ENCODE assay signal across 23 cellular contexts in genomic region chr10:120371856-120372255, GRCh38.
"Had no signal": no experiment of that assay in that cellular context is flagged by ENCODE, and none has a peak within 500 bp of the region (broad histone marks: within the 10 kb centered on the region; RNA-seq: fewer than 3 reads in every experiment).

No MANE protein-coding gene starts in this region.

- DNase-seq: colonic mucosa; cortex of kidney; dermis blood vessel endothelial cell; dorsolateral prefrontal cortex; effector CD4-positive, alpha-beta T cell; effector CD8-positive, alpha-beta T cell; effector memory CD4-positive, alpha-beta T cell; effector memory CD8-positive, alpha-beta T cell; endodermal cell; erythroblast; esophagus squamous epithelium; foreskin fibroblast; foreskin keratinocyte; foreskin melanocyte; gastrocnemius medialis; glutamatergic neuron; heart left ventricle had no signal

- H3K9me3 Mint-ChIP-seq: dendritic cell treated with granulocyte-macrophage colony-stimulating factor and Interleukin-4, amounts not matched to agents 40 ng/mL and 50 ng/mL, for 4 days; effector memory CD8-positive, alpha-beta T cell; endodermal cell had no signal

- H3K27ac ChIP-seq: colonic mucosa, coronary artery, dorsolateral prefrontal cortex, epithelial cell of prostate, esophagus muscularis mucosa, esophagus squamous epithelium, foreskin keratinocyte, gastrocnemius medialis, gastroesophageal sphincter, heart left ventricle had no signal

- ATAC-seq: effector memory CD8-positive, alpha-beta T cell; esophagus mucosa; foreskin keratinocyte; gastrocnemius medialis; gastroesophageal sphincter; heart left ventricle had no signal

- H3K4me3 Mint-ChIP-seq: dendritic cell treated with granulocyte-macrophage colony-stimulating factor and Interleukin-4, amounts not matched to agents 40 ng/mL and 50 ng/mL, for 4 days; effector memory CD8-positive, alpha-beta T cell; endodermal cell had no signal

- H3K27ac Mint-ChIP-seq: dendritic cell treated with granulocyte-macrophage colony-stimulating factor and Interleukin-4, amounts not matched to agents 40 ng/mL and 50 ng/mL, for 4 days; effector memory CD8-positive, alpha-beta T cell; endodermal cell had no signal

- H3K4me3 ChIP-seq: colonic mucosa, coronary artery, dorsolateral prefrontal cortex, esophagus muscularis mucosa, esophagus squamous epithelium, gastrocnemius medialis, gastroesophageal sphincter, heart left ventricle had no signal

- H3K27me3 ChIP-seq: colonic mucosa, gastrocnemius medialis had no signal

- H3K9me3 ChIP-seq: colonic mucosa, esophagus muscularis mucosa, esophagus squamous epithelium, gastrocnemius medialis, gastroesophageal sphincter, heart left ventricle had no signal

- H3K4me1 ChIP-seq: colonic mucosa, esophagus muscularis mucosa, esophagus squamous epithelium, foreskin keratinocyte, gastrocnemius medialis, gastroesophageal sphincter, heart left ventricle had no signal

- H3K36me3 ChIP-seq: colonic mucosa, esophagus muscularis mucosa, esophagus squamous epithelium, gastrocnemius medialis, gastroesophageal sphincter, heart left ventricle had no signal
